ENCODE assay signal across 8 cellular contexts in genomic region chr18:28177828-28178635, GRCh38. TPM values are rescaled to one million over a fixed set of nuclear protein-coding genes. Genes with fewer than 3 reads are reported as not detected.
DNase-seq lines count a peak whose midpoint lies in the region; ATAC-seq and TF ChIP-seq lines count a peak whose summit lies in the region.

No MANE protein-coding gene starts in this region.

- H3K4me3 ChIP-seq in heart right ventricle: peak overlapping the region; percentile 30 to 80 (median 67)
- H3K4me3 ChIP-seq in parathyroid adenoma (ENCODE audit: low read depth, low read length): peak overlapping the region; percentile 46
- H3K4me3 ChIP-seq in HAP-1: no peak overlapping the region

- H3K36me3 ChIP-seq in heart right ventricle: no peaks in the 10 kb centered on the region
- no peaks in the 10 kb centered on the region for H3K36me3 ChIP-seq in parathyroid adenoma (ENCODE audit: control insufficient read depth, insufficient read depth, low read length)
- no peaks in the 10 kb centered on the region; the same call in 1 of the 2 replicates for H3K36me3 ChIP-seq in HAP-1 (replicated peaks)

- H3K27ac Mint-ChIP-seq in activated CD8-positive, alpha-beta memory T cell treated with anti-CD3 and anti-CD28 coated beads, Interleukin-2, amount 10 ng/mL, durations not matched to agents 7 days and 5 days: peak overlapping the region; percentile 48

- intact Hi-C loops in heart right ventricle (cut with DNase I): loop anchor here in 7 of 10 donors (5.0 to 10.0 kb wide), 6 partner anchors 63 to 213 kb away; no protein-coding TSS in a partner anchor

- peak in 2 of 9 donors; percentile 28 to 33 for TF ChIP-seq CTCF in heart right ventricle (IDR thresholded peaks at IDR 0.05)
- peak; percentile 40 for TF ChIP-seq CTCF in parathyroid adenoma (IDR thresholded peaks at IDR 0.05)

- H3K9me3 Mint-ChIP-seq in activated CD8-positive, alpha-beta memory T cell treated with anti-CD3 and anti-CD28 coated beads, Interleukin-2, amount 10 ng/mL, durations not matched to agents 7 days and 5 days (ENCODE audit: low read depth): peaks cover 3% of the 10 kb centered on the region

- H3K27ac ChIP-seq in heart right ventricle (peak overlapping the region; percentile 7 to 98 (median 86)), parathyroid adenoma (peak overlapping the region; percentile 89)

- peaks cover 40% of the 10 kb centered on the region for H3K27me3 Mint-ChIP-seq in activated CD8-positive, alpha-beta memory T cell treated with anti-CD3 and anti-CD28 coated beads, Interleukin-2, amount 10 ng/mL, durations not matched to agents 7 days and 5 days

- CTCF ChIA-PET in activated CD8-positive, alpha-beta memory T cell treated with anti-CD3 and anti-CD28 coated beads, Interleukin-2, amount 10 ng/mL, durations not matched to agents 7 days and 5 days (lab: Charles Lee): no interaction called here

- H3K9ac ChIP-seq in parathyroid adenoma: peak overlapping the region; percentile 33

- H3K9me3 ChIP-seq in heart right ventricle (no peaks in the 10 kb centered on the region), parathyroid adenoma (ENCODE audit: control insufficient read depth, low read length) (no peaks in the 10 kb centered on the region), HAP-1 (no peaks in the 10 kb centered on the region)

- 0 to 1% methylated on average over 58 to 82 of the region's 83 CpGs for WGBS in heart right ventricle, 2 donors

- H3K79me2 ChIP-seq in parathyroid adenoma: no peaks in the 10 kb centered on the region

- no peak overlapping the region for H3K4me3 Mint-ChIP-seq in activated CD8-positive, alpha-beta memory T cell treated with anti-CD3 and anti-CD28 coated beads, Interleukin-2, amount 10 ng/mL, durations not matched to agents 7 days and 5 days

- H3K4me1 Mint-ChIP-seq in activated CD8-positive, alpha-beta memory T cell treated with anti-CD3 and anti-CD28 coated beads, Interleukin-2, amount 10 ng/mL, durations not matched to agents 7 days and 5 days: peaks cover 5% of the 10 kb centered on the region

- ATAC-seq in activated CD8-positive, alpha-beta memory T cell treated with anti-CD3 and anti-CD28 coated beads, Interleukin-2, amount 10 ng/mL, durations not matched to agents 7 days and 5 days: no peak
- peak; percentile 40 to 58 (median 46) for ATAC-seq in heart right ventricle
- ATAC-seq in activated CD4-positive, CD25-positive, alpha-beta regulatory T cell treated with anti-CD3 and anti-CD28 coated beads, Interleukin-2, amount 50 U/mL, for 24 hours: no peak

- in situ Hi-C loops in HAP-1 (cut with MboI; ENCODE audit: low sequenced_read_pairs): no loop called here

- H3K4me2 ChIP-seq in parathyroid adenoma (ENCODE audit: low read length): peak overlapping the region; percentile 74

- H3K27me3 ChIP-seq in heart right ventricle (peaks cover 0 to 76% (median 17%) of the 10 kb centered on the region in 7 donors), parathyroid adenoma (ENCODE audit: control insufficient read depth, insufficient read depth, low read length) (no peaks in the 10 kb centered on the region), HAP-1 (ENCODE audit: low read depth) (no peaks in the 10 kb centered on the region)

- H3K4me1 ChIP-seq in heart right ventricle (peaks cover 0 to 15% (median 8%) of the 10 kb centered on the region in 9 donors), parathyroid adenoma (peaks cover 11% of the 10 kb centered on the region), HAP-1 (peaks cover 37% of the 10 kb centered on the region)

- peak overlapping the region; percentile 90 for H2AFZ ChIP-seq in parathyroid adenoma

- peaks cover 10% of the 10 kb centered on the region for H3K36me3 Mint-ChIP-seq in activated CD8-positive, alpha-beta memory T cell treated with anti-CD3 and anti-CD28 coated beads, Interleukin-2, amount 10 ng/mL, durations not matched to agents 7 days and 5 days

- no peak for DNase-seq in activated CD8-positive, alpha-beta memory T cell treated with anti-CD3 and anti-CD28 coated beads, Interleukin-2, amount 10 ng/mL, durations not matched to agents 7 days and 5 days
- no peak for DNase-seq in activated CD8-positive, alpha-beta memory T cell treated with anti-CD3 and anti-CD28 coated beads for 24 hours
- DNase-seq in NCI-H1694 treated with DMSO at 0.1 percent for 48 hours (lab: John Stamatoyannopoulos, UW) (peak; percentile 47), activated gamma-delta T cell (lab: John Stamatoyannopoulos, UW) (peak; percentile 15), heart right ventricle (peak; percentile 69 to 71), HAP-1 (ENCODE audit: low spot score in 2 of 2) (no peak)

RNA-seq across cellular contexts. Expression of gene CDH2, which starts 1.1 kb away (rescaled TPM):
- under 1 TPM in 1 of 2 experiments, not detected in 1; 0.14 TPM for total RNA-seq in activated CD8-positive, alpha-beta memory T cell treated with anti-CD3 and anti-CD28 coated beads, Interleukin-2, amount 10 ng/mL, durations not matched to agents 7 days and 5 days
- total RNA-seq in heart right ventricle: 100 to 1,000 TPM; 325 to 575 (median 518) TPM
- 100 to 1,000 TPM in 1 of 2 donors, 10 to 100 TPM in 1; 50.3 to 101 TPM for polyA plus RNA-seq in heart right ventricle

Comparison
In these comparisons a context has a peak if more than half of its experiments do, and no peak if none do; other contexts are left out.
1. ATAC-seq: peak in heart right ventricle (8 of 8); none in activated CD8-positive, alpha-beta memory T cell treated with anti-CD3 and anti-CD28 coated beads, Interleukin-2, amount 10 ng/mL, durations not matched to agents 7 days and 5 days (single experiment) and activated CD4-positive, CD25-positive, alpha-beta regulatory T cell treated with anti-CD3 and anti-CD28 coated beads, Interleukin-2, amount 50 U/mL, for 24 hours (0 of 2).
2. DNase-seq: peak in NCI-H1694 treated with DMSO at 0.1 percent for 48 hours (single experiment), activated gamma-delta T cell (single experiment) and heart right ventricle (2 of 2); none in activated CD8-positive, alpha-beta memory T cell treated with anti-CD3 and anti-CD28 coated beads, Interleukin-2, amount 10 ng/mL, durations not matched to agents 7 days and 5 days (single experiment), activated CD8-positive, alpha-beta memory T cell treated with anti-CD3 and anti-CD28 coated beads for 24 hours (single experiment) and HAP-1 (0 of 2).
3. RNA of gene CDH2, which starts 1.1 kb away (total RNA-seq): 325 to 575 TPM in heart right ventricle; 0.14 TPM in activated CD8-positive, alpha-beta memory T cell treated with anti-CD3 and anti-CD28 coated beads, Interleukin-2, amount 10 ng/mL, durations not matched to agents 7 days and 5 days; every median in the first group is over 100 times any median in the second.